Comparison of ENCODE assay signal across 11 cellular contexts in genomic region chrX:107827137-107827831, GRCh38. TPM values are rescaled to one million over a fixed set of nuclear protein-coding genes. Genes with fewer than 3 reads are reported as not detected.
DNase-seq lines count a peak whose midpoint lies in the region; ATAC-seq, FAIRE-seq and TF ChIP-seq lines count a peak whose summit lies in the region.
"Had no signal": no experiment of that assay in that cellular context is flagged by ENCODE, and none has a peak within 500 bp of the region (broad histone marks: within the 10 kb centered on the region; RNA-seq: fewer than 3 reads in every experiment).

No MANE protein-coding gene starts in this region.

- TF ChIP-seq POLR2A in A549 (IDR thresholded peaks at IDR 0.05; ENCODE audit: low read length) (no peak), IMR-90 (IDR thresholded peaks at IDR 0.05; ENCODE audit: low read depth, low read length) (no peak)

- no peak overlapping the region for H2AK9ac ChIP-seq in IMR-90 (replicated peaks; ENCODE audit: low read depth, low read length, poor library complexity)

- TF ChIP-seq CTCF in A549 (IDR thresholded peaks at IDR 0.05) (no peak), IMR-90 (conservative IDR thresholded peaks at IDR 0.05; ENCODE audit: low read depth, low read length) (no peak), choroid plexus epithelial cell (conservative IDR thresholded peaks at IDR 0.05; ENCODE audit: low read depth, low read length) (no peak), mesothelial cell of epicardium (IDR thresholded peaks at IDR 0.05; ENCODE audit: unreplicated experiment) (no peak), GM20000 (IDR thresholded peaks at IDR 0.05; ENCODE audit: extremely low read depth, missing control alignments) (no peak)

- no peak overlapping the region for H2BK120ac ChIP-seq in IMR-90 (ENCODE audit: low read depth, low read length)

- no peak for FAIRE-seq in A549 (lab: Jason Lieb, UNC)

- 34% methylated on average over 9 of the region's 9 CpGs for WGBS in A549 (ENCODE audit: missing lambda C conversion rate)
- WGBS in IMR-90 (ENCODE audit: extremely low coverage in 2 of 2, insufficient read length in 1 of 2), 2 experiments, result 40% methylated on average over 1 of the region's 9 CpGs; no CpG with 5 or more reads in 1 of the 2 experiments

- no peak overlapping the region for H2AK5ac ChIP-seq in IMR-90 (ENCODE audit: low read depth, low read length)

- H3K23ac ChIP-seq in IMR-90 (ENCODE audit: low read depth, low read length), result no peak overlapping the region

- no peak overlapping the region for H3K14ac ChIP-seq in IMR-90 (replicated peaks; ENCODE audit: low read depth, low read length)

- H4K91ac ChIP-seq in IMR-90 (ENCODE audit: insufficient read depth, low read depth, low read length), result no peak overlapping the region

- peak overlapping the region; percentile 27 for H3K27ac Mint-ChIP-seq in mesothelial cell of epicardium

- H3K9ac ChIP-seq in IMR-90 (ENCODE audit: low read depth, low read length), result no peak overlapping the region

- no peak overlapping the region for H4K5ac ChIP-seq in IMR-90 (ENCODE audit: low read depth, low read length)

- TF ChIP-seq RAD21 in A549 (conservative IDR thresholded peaks at IDR 0.05 in 1 of 2, IDR thresholded peaks at IDR 0.05 in 1 of 2) (no peak), IMR-90 (IDR thresholded peaks at IDR 0.05; ENCODE audit: low read length) (no peak)

- no peaks in the 10 kb centered on the region for H3K27me3 Mint-ChIP-seq in mesothelial cell of epicardium (ENCODE audit: low read depth)

- no peak overlapping the region for H2BK15ac ChIP-seq in IMR-90 (ENCODE audit: low read depth, low read length)

- no peak overlapping the region for H4K8ac ChIP-seq in IMR-90 (ENCODE audit: low read depth in 2 of 2, low read length in 2 of 2)

- no peaks in the 10 kb centered on the region for H3K79me1 ChIP-seq in IMR-90 (ENCODE audit: low read depth in 1 of 2, low read length in 2 of 2)

- intact Hi-C loops in IMR-90 (cut with micrococcal nuclease), result no loop called here

- no peaks in the 10 kb centered on the region for H3K36me3 Mint-ChIP-seq in mesothelial cell of epicardium

- no peak overlapping the region for H2BK5ac ChIP-seq in IMR-90 (ENCODE audit: low read depth, low read length, poor library complexity, severe bottlenecking)

- no peak for DNase-seq in A549 (ENCODE audit: low read depth in 1 of 2, low spot score in 1 of 2)
- no peak for DNase-seq in IMR-90
- DNase-seq in choroid plexus epithelial cell (ENCODE audit: low read depth), result no peak
- no peak for DNase-seq in mesothelial cell of epicardium (ENCODE audit: low spot score in 2 of 2, unreplicated experiment in 2 of 2)
- no peak for DNase-seq in NOMO-1 treated with DMSO at 0.1 percent for 48 hours (lab: John Stamatoyannopoulos, UW; ENCODE audit: unreplicated experiment)
- DNase-seq in GM20000 (ENCODE audit: low spot score), result no peak
- DNase-seq: erythroblast, NCI-H2227 treated with DMSO at 0.1 percent for 48 hours had no signal

- ATAC-seq in A549 (no peak), IMR-90 (ENCODE audit: low read depth) (no peak), GM21723 (IDR thresholded peaks at IDR 0.05; ENCODE audit: unreplicated experiment) (no peak), HG03342 (IDR thresholded peaks at IDR 0.05; ENCODE audit: unreplicated experiment) (no peak)

- H3K4me1 Mint-ChIP-seq in mesothelial cell of epicardium, result peaks cover 22% of the 10 kb centered on the region

- in situ Hi-C loops in IMR-90 (cut with MboI; ENCODE audit: low sequenced_read_pairs), result no loop called here

- peaks cover 13% of the 10 kb centered on the region for H3K4me1 ChIP-seq in A549
- H3K4me1 ChIP-seq in IMR-90 (ENCODE audit: control insufficient read depth, insufficient read depth, low read length), result no peaks in the 10 kb centered on the region

- H3K4ac ChIP-seq in IMR-90 (ENCODE audit: low read depth, low read length), result 0 out of 2 replicates have a peak overlapping the region, but pooled peaks have one; percentile 53

- H3K4me3 Mint-ChIP-seq in mesothelial cell of epicardium, result peak overlapping the region; percentile 62

- no peak overlapping the region for H3K18ac ChIP-seq in IMR-90 (ENCODE audit: low read depth, low read length)

- H3K27ac ChIP-seq in A549, result peak overlapping the region; percentile 79 to 93
- no peak overlapping the region for H3K27ac ChIP-seq in IMR-90 (ENCODE audit: insufficient read depth, low read length)

- BruUV-seq in IMR-90 (replicated peaks; lab: Mats Ljungman, UMichigan), result no TSS peak

- H2AFZ ChIP-seq in IMR-90 (replicated peaks; ENCODE audit: low read length, poor library complexity), result no peak overlapping the region

- H3K9me1 ChIP-seq in IMR-90 (ENCODE audit: insufficient read depth, low read length), result no peaks in the 10 kb centered on the region

- peak overlapping the region; percentile 61 for H3K4me3 ChIP-seq in A549
- no peak overlapping the region for H3K4me3 ChIP-seq in IMR-90 (ENCODE audit: insufficient read depth, low read depth, low read length)
- H3K4me3 ChIP-seq in choroid plexus epithelial cell (ENCODE audit: low read depth, low read length), result peak overlapping the region; percentile 62

- POLR2A ChIA-PET in A549 (lab: Yijun Ruan, JAX) (no interaction called here), IMR-90 (lab: Charles Lee; ENCODE audit: unreplicated experiment) (no interaction called here)

- no peak for TF ChIP-seq EP300 in A549 (IDR thresholded peaks at IDR 0.05)

- no peak overlapping the region for H3K56ac ChIP-seq in IMR-90 (ENCODE audit: extremely low read depth, insufficient read depth, low read length)

- H3K27me3 ChIP-seq in IMR-90 (ENCODE audit: control insufficient read depth, insufficient read depth, low read length), result peaks cover 10% of the 10 kb centered on the region

- H3K4me2 ChIP-seq in A549, result peak overlapping the region; percentile 94
- peak overlapping the region; percentile 60 for H3K4me2 ChIP-seq in IMR-90 (ENCODE audit: low read depth, low read length)

- H2BK20ac ChIP-seq in IMR-90 (ENCODE audit: low read depth, low read length), result no peak overlapping the region

- CTCF ChIA-PET in A549 (lab: Yijun Ruan, JAX) (interaction anchor here (0.6 to 1.4 kb wide), 3 partner anchors 48 to 157 kb away, joined by 3 read pairs; no protein-coding TSS in a partner anchor), IMR-90 (lab: Yijun Ruan, JAX) (no interaction called here)

- no peaks in the 10 kb centered on the region for H3K36me3 ChIP-seq in IMR-90 (ENCODE audit: control insufficient read depth, insufficient read depth, low read length)

- peaks cover 27% of the 10 kb centered on the region for H3K9me3 Mint-ChIP-seq in mesothelial cell of epicardium

- H3K9me3 ChIP-seq in A549 (no peaks in the 10 kb centered on the region), IMR-90 (ENCODE audit: control insufficient read depth, insufficient read depth, low read length) (no peaks in the 10 kb centered on the region)

- H4K20me1 ChIP-seq in IMR-90 (ENCODE audit: insufficient read depth, low read length), result no peaks in the 10 kb centered on the region; the same call in 1 of the 2 replicates

- dilution Hi-C loops in IMR-90 (cut with HindIII; ENCODE audit: low sequenced_read_pairs, unreplicated experiment), result no loop called here

TF ChIP-seq in A549, 52 proteins besides CTCF, POLR2A, EP300 and RAD21 (continues in another document):
- TF ChIP-seq RCOR1 (IDR thresholded peaks at IDR 0.05; ENCODE audit: low read depth, low read length) (no peak), SMC3 (IDR thresholded peaks at IDR 0.05) (no peak), CHD2 (IDR thresholded peaks at IDR 0.05; ENCODE audit: low read length, partially characterized antibody) (no peak), BHLHE40 (IDR thresholded peaks at IDR 0.05; ENCODE audit: low read depth, low read length) (no peak)

TF ChIP-seq in IMR-90, 13 proteins besides CTCF, POLR2A, EP300 and RAD21 (continues in another document):
- no peak for TF ChIP-seq MAFK (IDR thresholded peaks at IDR 0.05; ENCODE audit: low read depth, low read length)
- no peak for TF ChIP-seq BHLHE40 (IDR thresholded peaks at IDR 0.05; ENCODE audit: low read depth, low read length)
- TF ChIP-seq MXI1 (IDR thresholded peaks at IDR 0.05; ENCODE audit: borderline replicate concordance, low read depth, low read length), result no peak
- TF ChIP-seq CHD1 (IDR thresholded peaks at IDR 0.05; ENCODE audit: low read depth, low read length), result no peak
- no peak for TF ChIP-seq FOS (IDR thresholded peaks at IDR 0.05; ENCODE audit: low read depth, low read length)

RNA-seq across cellular contexts. Expression of gene MID2, which starts 1.6 kb away (rescaled TPM):
- polyA plus RNA-seq in A549 (2011; rRNA removed) (10.6 and 13.5 TPM in 2 replicates), A549 (2017; fragmentation: RNase III; extraction: RNeasy Plus Mini Kit Qiagen cat#74134 plus additional on column Dnase treatment) (4.3 to 5.1 TPM (median 4.6 TPM) in 3 replicates), IMR-90 (2012; rRNA removed) (0.90 and 1.1 TPM in 2 replicates)
- 3.4 and 4.2 TPM in 2 replicates for polyA plus RNA-seq in A549 (2012; cell fraction: cytosol; rRNA removed)
- polyA plus RNA-seq in A549 (2012; cell fraction: nucleus; rRNA removed), result 3.4 and 3.7 TPM in 2 replicates
- 74.1 and 101 TPM in 2 replicates for polyA minus RNA-seq in A549 (2011; rRNA and poly(A)+ RNA removed)
- total RNA-seq in IMR-90 (2012; rRNA removed) (3.3 and 4.7 TPM in 2 replicates), mesothelial cell of epicardium (8.8 to 10.1 TPM (median 9.4 TPM) in 3 replicates)
- polyA plus RNA-seq in IMR-90 (2012; cell fraction: cytosol; rRNA removed), result 0.17 and 0.51 TPM in 2 replicates
- 1.2 and 1.6 TPM in 2 replicates for polyA plus RNA-seq in IMR-90 (2012; cell fraction: nucleus; rRNA removed; ENCODE audit: low replicate concordance)

RNA-seq across cellular contexts. Expression of gene NCBP2L, which starts 49.8 kb away (rescaled TPM):
- polyA plus RNA-seq in A549 (2011; rRNA removed), result not detected in 2 replicates
- not detected in 2 replicates for polyA plus RNA-seq in A549 (2012; cell fraction: cytosol; rRNA removed)
- polyA plus RNA-seq in A549 (2012; cell fraction: nucleus; rRNA removed), result not detected in 2 replicates
- not detected in 3 replicates for polyA plus RNA-seq in A549 (2017; fragmentation: RNase III; extraction: RNeasy Plus Mini Kit Qiagen cat#74134 plus additional on column Dnase treatment)
- not detected in 2 replicates for polyA minus RNA-seq in A549 (2011; rRNA and poly(A)+ RNA removed)
- total RNA-seq in IMR-90 (2012; rRNA removed), result not detected in 2 replicates
- polyA plus RNA-seq in IMR-90 (2012; rRNA removed), result not detected in 2 replicates
- polyA plus RNA-seq in IMR-90 (2012; cell fraction: cytosol; rRNA removed), result not detected in 2 replicates
- not detected in 2 replicates for polyA plus RNA-seq in IMR-90 (2012; cell fraction: nucleus; rRNA removed; ENCODE audit: low replicate concordance)
- not detected in 3 replicates for total RNA-seq in mesothelial cell of epicardium
- total RNA-seq: temporal lobe had no signal

RNA-seq across cellular contexts. Expression of gene TSC22D3, which starts 51.7 kb away (rescaled TPM):
- 51.8 and 65.4 TPM in 2 replicates for polyA plus RNA-seq in A549 (2011; rRNA removed)
- polyA plus RNA-seq in A549 (2012; cell fraction: cytosol; rRNA removed), result 24.0 and 25.1 TPM in 2 replicates
- 55.5 and 76.3 TPM in 2 replicates for polyA plus RNA-seq in A549 (2012; cell fraction: nucleus; rRNA removed)
- polyA plus RNA-seq in A549 (2017; fragmentation: RNase III; extraction: RNeasy Plus Mini Kit Qiagen cat#74134 plus additional on column Dnase treatment), result 10.8 to 13.3 TPM (median 12.2 TPM) in 3 replicates
- 31.0 and 33.9 TPM in 2 replicates for polyA minus RNA-seq in A549 (2011; rRNA and poly(A)+ RNA removed)
- 9.9 and 13.1 TPM in 2 replicates for total RNA-seq in IMR-90 (2012; rRNA removed)
- polyA plus RNA-seq in IMR-90 (2012; rRNA removed), result 14.0 and 14.5 TPM in 2 replicates
- polyA plus RNA-seq in IMR-90 (2012; cell fraction: cytosol; rRNA removed), result 9.6 and 12.3 TPM in 2 replicates
- polyA plus RNA-seq in IMR-90 (2012; cell fraction: nucleus; rRNA removed; ENCODE audit: low replicate concordance), result 42.4 and 69.0 TPM in 2 replicates
- 32.1 to 37.0 TPM (median 34.4 TPM) in 3 replicates for total RNA-seq in mesothelial cell of epicardium
